16 cellular contexts compared by ENCODE assay signal in the genomic region with DNA sequence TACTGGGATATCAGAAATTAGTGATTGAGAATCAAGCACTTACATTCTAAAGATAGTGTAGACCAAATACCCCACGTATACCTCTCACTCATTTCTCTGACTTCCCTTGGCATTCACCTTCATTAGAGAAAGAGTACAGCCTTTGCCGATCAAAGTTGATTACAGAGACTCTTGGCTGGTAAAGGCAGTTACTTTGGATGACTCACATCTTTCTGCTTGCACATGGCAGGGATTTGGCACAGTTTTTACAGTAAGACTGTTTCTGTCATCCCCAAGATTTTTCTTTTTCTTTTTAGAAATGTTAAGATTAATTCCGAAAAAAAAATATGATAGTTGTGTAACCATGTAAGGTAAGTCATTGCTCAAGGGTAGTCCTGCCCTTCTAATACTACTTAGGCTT.
"Had no signal": no experiment of that assay in that cellular context is flagged by ENCODE, and none has a peak within 500 bp of the region (broad histone marks: within the 10 kb centered on the region; RNA-seq: fewer than 3 reads in every experiment).

No MANE protein-coding gene starts in this region.

- H3K4me3 Mint-ChIP-seq: activated CD4-positive, alpha-beta memory T cell treated with anti-CD3 and anti-CD28 coated beads, Interleukin-2, amount 10 ng/mL, durations not matched to agents 7 days and 5 days; activated naive CD8-positive, alpha-beta T cell; natural killer cell treated with Interleukin-12 subunit alpha and Interleukin-12 subunit beta and Interleukin-15 and Interleukin-18, amount 100 ng/mL, for 72 hours; T-helper 2 cell treated with Interferon-gamma antibody and Interleukin-4, amounts not matched to agents 5 μg/mL and 100 μg/mL, for 36 hours; type B pancreatic cell had no signal

- ATAC-seq: lower lobe of right lung; natural killer cell treated with Interleukin-12 subunit alpha and Interleukin-12 subunit beta and Interleukin-15 and Interleukin-18, amount 100 ng/mL, for 72 hours; stimulated activated naive CD8-positive, alpha-beta T cell treated with anti-CD3 and anti-CD28 coated beads, Interleukin-15, Interleukin-2, amounts not matched to agents 100 U/mL and 50 U/mL, for 24 hours had no signal

- H3K27ac Mint-ChIP-seq: activated CD4-positive, alpha-beta memory T cell treated with anti-CD3 and anti-CD28 coated beads, Interleukin-2, amount 10 ng/mL, durations not matched to agents 7 days and 5 days; activated naive CD8-positive, alpha-beta T cell; natural killer cell treated with Interleukin-12 subunit alpha and Interleukin-12 subunit beta and Interleukin-15 and Interleukin-18, amount 100 ng/mL, for 72 hours; T-helper 2 cell treated with Interferon-gamma antibody and Interleukin-4, amounts not matched to agents 5 μg/mL and 100 μg/mL, for 36 hours; type B pancreatic cell had no signal

- H3K27ac ChIP-seq: cardiac muscle cell, lower lobe of right lung, prostate gland, suprapubic skin had no signal

- H3K27me3 Mint-ChIP-seq: natural killer cell treated with Interleukin-12 subunit alpha and Interleukin-12 subunit beta and Interleukin-15 and Interleukin-18, amount 100 ng/mL, for 72 hours had no signal

- H3K27me3 ChIP-seq: cardiac muscle cell, suprapubic skin had no signal

- H3K9me3 ChIP-seq: lower lobe of right lung, prostate gland, suprapubic skin had no signal

- H3K36me3 Mint-ChIP-seq: activated naive CD8-positive, alpha-beta T cell; natural killer cell treated with Interleukin-12 subunit alpha and Interleukin-12 subunit beta and Interleukin-15 and Interleukin-18, amount 100 ng/mL, for 72 hours; type B pancreatic cell had no signal

- H3K36me3 ChIP-seq: cardiac muscle cell, lower lobe of right lung, prostate gland, suprapubic skin had no signal

- H3K4me1 ChIP-seq: lower lobe of right lung, prostate gland had no signal

- DNase-seq: activated CD4-positive, alpha-beta memory T cell treated with anti-CD3 and anti-CD28 coated beads, Interleukin-2, amount 10 ng/mL, durations not matched to agents 7 days and 5 days; activated gamma-delta T cell; activated T-cell treated with anti-CD3 and anti-CD28 coated beads, Interleukin-2, amount 50 U/mL, for 48 hours; glutamatergic neuron; left cardiac atrium; lower lobe of right lung; stimulated activated CD4-positive, alpha-beta T cell treated with anti-CD3 and anti-CD28 coated beads, Interleukin-4, amount 100 ng/mL, for 1 hour; stimulated activated CD8-positive, alpha-beta memory T cell treated with anti-CD3 and anti-CD28 coated beads, Interleukin-4, amount 100 ng/mL, for 48 hours; stimulated activated naive CD8-positive, alpha-beta T cell treated with anti-CD3 and anti-CD28 coated beads, Interleukin-15, Interleukin-2, amounts not matched to agents 100 U/mL and 50 U/mL, for 24 hours had no signal

- H3K9me3 Mint-ChIP-seq: activated CD4-positive, alpha-beta memory T cell treated with anti-CD3 and anti-CD28 coated beads, Interleukin-2, amount 10 ng/mL, durations not matched to agents 7 days and 5 days; T-helper 2 cell treated with Interferon-gamma antibody and Interleukin-4, amounts not matched to agents 5 μg/mL and 100 μg/mL, for 36 hours; type B pancreatic cell had no signal

- H3K4me3 ChIP-seq: cardiac muscle cell, lower lobe of right lung, prostate gland, suprapubic skin had no signal

- H3K4me1 Mint-ChIP-seq: activated CD4-positive, alpha-beta memory T cell treated with anti-CD3 and anti-CD28 coated beads, Interleukin-2, amount 10 ng/mL, durations not matched to agents 7 days and 5 days had no signal
